Comparison of ENCODE assay signal across 27 cellular contexts in genomic region chr10:59700709-59701108, GRCh38. TPM values are rescaled to one million over a fixed set of nuclear protein-coding genes. Genes with fewer than 3 reads are reported as not detected.
DNase-seq lines count a peak whose midpoint lies in the region; ATAC-seq and TF ChIP-seq lines count a peak whose summit lies in the region.
"Had no signal": no experiment of that assay in that cellular context is flagged by ENCODE, and none has a peak within 500 bp of the region (broad histone marks: within the 10 kb centered on the region; RNA-seq: fewer than 3 reads in every experiment).

No MANE protein-coding gene starts in this region.

- BruUV-seq in A673 (replicated peaks; lab: Mats Ljungman, UMichigan): no TSS peak
- no TSS peak for BruUV-seq in Panc1 (replicated peaks; lab: Mats Ljungman, UMichigan)

- CTCF ChIA-PET in A673 (lab: Charles Lee) (interaction anchor here (0.7 kb wide), 1 partner anchor 370 kb away, joined by 4 read pairs; no protein-coding TSS in a partner anchor), Panc1 (lab: Charles Lee) (no interaction called here)
- CTCF ChIA-PET in CD8-positive, alpha-beta memory T cell (lab: Charles Lee): no interaction called here

- no peak overlapping the region for H3K4me3 Mint-ChIP-seq in CD8-positive, alpha-beta memory T cell
- H3K4me3 Mint-ChIP-seq: activated CD4-positive, alpha-beta T cell treated with anti-CD3 and anti-CD28 coated beads for 36 hours; activated naive CD4-positive, alpha-beta T cell treated with anti-CD3 and anti-CD28 coated beads, Interleukin-2, amount 50 U/mL, for 24 hours; CD14-positive monocyte; naive B cell had no signal

- H3K27ac ChIP-seq in A673 (ENCODE audit: low read depth, low read length, poor library complexity, severe bottlenecking): no peak overlapping the region
- no peak overlapping the region for H3K27ac ChIP-seq in Panc1 (ENCODE audit: low read length)
- no peak overlapping the region for H3K27ac ChIP-seq in CD8-positive, alpha-beta memory T cell (ENCODE audit: low read depth, low read length)
- H3K27ac ChIP-seq: ascending aorta, esophagus muscularis mucosa, gastrocnemius medialis, KMS-11, ovary had no signal

- H3K36me3 Mint-ChIP-seq in CD8-positive, alpha-beta memory T cell: no peaks in the 10 kb centered on the region
- H3K36me3 Mint-ChIP-seq: activated naive CD4-positive, alpha-beta T cell treated with anti-CD3 and anti-CD28 coated beads, Interleukin-2, amount 50 U/mL, for 24 hours; CD14-positive monocyte; naive B cell had no signal

- no peak overlapping the region for H3K4me3 ChIP-seq in A673 (ENCODE audit: low read depth, low read length, poor library complexity, severe bottlenecking)
- H3K4me3 ChIP-seq in Panc1 (ENCODE audit: low read depth in 2 of 2, low read length in 2 of 2): no peak overlapping the region
- no peak overlapping the region for H3K4me3 ChIP-seq in CD8-positive, alpha-beta memory T cell (ENCODE audit: low read length)
- H3K4me3 ChIP-seq: ascending aorta, esophagus muscularis mucosa, gastrocnemius medialis, ovary had no signal

- H3K27me3 ChIP-seq in A673 (replicated peaks; ENCODE audit: insufficient read depth, low read depth, low read length, poor library complexity) (no peaks in the 10 kb centered on the region), Panc1 (ENCODE audit: control insufficient read depth, insufficient read depth, low read length) (peaks cover 18% of the 10 kb centered on the region)
- no peaks in the 10 kb centered on the region for H3K27me3 ChIP-seq in CD8-positive, alpha-beta memory T cell (ENCODE audit: insufficient read depth, low read length, poor library complexity, severe bottlenecking)
- H3K27me3 ChIP-seq: ascending aorta, esophagus muscularis mucosa, gastrocnemius medialis, ovary had no signal

- H3K4me1 ChIP-seq in A673 (ENCODE audit: insufficient read depth, low read length, poor library complexity, severe bottlenecking) (no peaks in the 10 kb centered on the region), Panc1 (ENCODE audit: control insufficient read depth, insufficient read depth, low read length) (no peaks in the 10 kb centered on the region)
- H3K4me1 ChIP-seq in CD8-positive, alpha-beta memory T cell (ENCODE audit: insufficient read depth, low read length): no peaks in the 10 kb centered on the region
- H3K4me1 ChIP-seq: esophagus muscularis mucosa had no signal

- ATAC-seq in GM18868 (IDR thresholded peaks at IDR 0.05; ENCODE audit: unreplicated experiment) (peak; percentile 59), Panc1 (no peak), HG03342 (IDR thresholded peaks at IDR 0.05; ENCODE audit: unreplicated experiment) (no peak)
- ATAC-seq: activated CD4-positive, alpha-beta T cell treated with anti-CD3 and anti-CD28 coated beads for 36 hours; gastrocnemius medialis; sciatic nerve had no signal

- intact Hi-C loops in A673 (cut with micrococcal nuclease; ENCODE audit: unreplicated experiment) (no loop called here), Panc1 (cut with micrococcal nuclease; ENCODE audit: unreplicated experiment) (no loop called here), head of caudate nucleus (cut with DNase I) (no loop called here)

- H3K9me3 ChIP-seq in A673 (ENCODE audit: low read depth, low read length, poor library complexity, severe bottlenecking) (no peaks in the 10 kb centered on the region), Panc1 (ENCODE audit: control insufficient read depth, insufficient read depth, low read depth, low read length) (no peaks in the 10 kb centered on the region)
- no peaks in the 10 kb centered on the region for H3K9me3 ChIP-seq in CD8-positive, alpha-beta memory T cell (ENCODE audit: low read length)
- H3K9me3 ChIP-seq: ascending aorta, esophagus muscularis mucosa, gastrocnemius medialis, ovary had no signal

- in situ Hi-C loops in Panc1 (cut with HindIII; ENCODE audit: low pct_unique_long_range_greater_than_20kb, low sequenced_read_pairs): no loop called here

- no peaks in the 10 kb centered on the region for H3K36me3 ChIP-seq in A673 (ENCODE audit: insufficient read depth, low read length, poor library complexity, severe bottlenecking)
- H3K36me3 ChIP-seq in Panc1 (ENCODE audit: control insufficient read depth, insufficient read depth, low read length): no peaks in the 10 kb centered on the region
- no peaks in the 10 kb centered on the region for H3K36me3 ChIP-seq in CD8-positive, alpha-beta memory T cell (ENCODE audit: insufficient read depth, low read length)
- H3K36me3 ChIP-seq: ascending aorta, esophagus muscularis mucosa, gastrocnemius medialis, ovary had no signal

- peaks cover 9 to 44% of the 10 kb centered on the region in 2 donors for H3K27me3 Mint-ChIP-seq in CD8-positive, alpha-beta memory T cell

- POLR2A ChIA-PET in A673 (lab: Charles Lee; ENCODE audit: low non-redundant PET) (no interaction called here), Panc1 (lab: Charles Lee) (no interaction called here)
- POLR2A ChIA-PET in CD8-positive, alpha-beta memory T cell (lab: Charles Lee): no interaction called here

- H3K4me1 Mint-ChIP-seq in CD8-positive, alpha-beta memory T cell: no peaks in the 10 kb centered on the region
- H3K4me1 Mint-ChIP-seq: activated CD4-positive, alpha-beta T cell treated with anti-CD3 and anti-CD28 coated beads for 36 hours; activated naive CD4-positive, alpha-beta T cell treated with anti-CD3 and anti-CD28 coated beads, Interleukin-2, amount 50 U/mL, for 24 hours; CD14-positive monocyte; naive B cell had no signal

- H3K27ac Mint-ChIP-seq in CD8-positive, alpha-beta memory T cell: no peak overlapping the region
- H3K27ac Mint-ChIP-seq: activated CD4-positive, alpha-beta T cell treated with anti-CD3 and anti-CD28 coated beads for 36 hours; activated naive CD4-positive, alpha-beta T cell treated with anti-CD3 and anti-CD28 coated beads, Interleukin-2, amount 50 U/mL, for 24 hours; CD14-positive monocyte; naive B cell had no signal

- TF ChIP-seq CTCF in A673 (conservative IDR thresholded peaks at IDR 0.05; ENCODE audit: low read depth, low read length) (peak; percentile 46; the same call in 1 of the 2 replicates), Panc1 (IDR thresholded peaks at IDR 0.05) (0 out of 2 replicates have a peak, but pooled peaks have one; percentile 7)

- H3K9me3 Mint-ChIP-seq in CD8-positive, alpha-beta memory T cell: no peaks in the 10 kb centered on the region
- H3K9me3 Mint-ChIP-seq: activated naive CD4-positive, alpha-beta T cell treated with anti-CD3 and anti-CD28 coated beads, Interleukin-2, amount 50 U/mL, for 24 hours; naive B cell had no signal

- DNase-seq in A673 (ENCODE audit: low spot score) (peak; percentile 24), Panc1 (ENCODE audit: low read depth, low spot score) (no peak), islet precursor cell (peak; percentile 71), head of caudate nucleus (no peak), GM19238 (ENCODE audit: insufficient read length, low spot score) (no peak)
- no peak for DNase-seq in CD8-positive, alpha-beta memory T cell
- DNase-seq: activated CD4-positive, alpha-beta T cell treated with anti-CD3 and anti-CD28 coated beads for 36 hours; DMS79 treated with DMSO at 0.1 percent for 48 hours; effector memory CD4-positive, alpha-beta T cell; gastrocnemius medialis; kidney glomerular epithelial cell; naive B cell; NCI-H1048; NCI-H2029; NCI-H446; ovary; stimulated activated CD4-positive, alpha-beta T cell treated with anti-CD3 and anti-CD28 coated beads, Interleukin-15, amount 100 ng/mL, for 24 hours; SW 1271 had no signal

RNA-seq across cellular contexts. Expression of gene SLC16A9, which starts 8.9 kb away (rescaled TPM):
- total RNA-seq in A673 (2021): 2.9 and 3.0 TPM in 2 replicates
- total RNA-seq in Panc1 (2021; ENCODE audit: unreplicated experiment): 0.13 TPM
- not detected for polyA plus RNA-seq in Panc1 (2012; ENCODE audit: insufficient read length)
- under 1 TPM; 0.27 to 0.31 TPM for total RNA-seq in CD8-positive, alpha-beta memory T cell
- not detected for polyA plus RNA-seq in CD8-positive, alpha-beta memory T cell
- polyA plus RNA-seq: CD14-positive monocyte had no signal

RNA-seq across cellular contexts. Expression of gene MRLN, which starts 52.5 kb away (rescaled TPM):
- 0.72 TPM in 1 of 2 replicates, not detected in the other for total RNA-seq in A673 (2021)
- total RNA-seq in Panc1 (2021; ENCODE audit: unreplicated experiment): not detected
- not detected for polyA plus RNA-seq in Panc1 (2012; ENCODE audit: insufficient read length)
- total RNA-seq in CD8-positive, alpha-beta memory T cell: not detected
- not detected for polyA plus RNA-seq in CD8-positive, alpha-beta memory T cell
- total RNA-seq: activated CD4-positive, alpha-beta T cell treated with anti-CD3 and anti-CD28 coated beads for 36 hours; ascending aorta; esophagus muscularis mucosa; HT1080; sciatic nerve had no signal
- polyA plus RNA-seq: CD14-positive monocyte, ovary had no signal

Comparison
In these comparisons a context has a peak if more than half of its experiments do, and no peak if none do; other contexts are left out.
1. DNase-seq: peak in A673 (single experiment) and islet precursor cell (single experiment); none in Panc1 (single experiment), head of caudate nucleus (0 of 42), CD8-positive, alpha-beta memory T cell (0 of 5) and GM19238 (single experiment).